ENCODE assay signal across 15 cellular contexts in genomic region chr22:40202225-40202944, GRCh38. TPM values are rescaled to one million over a fixed set of nuclear protein-coding genes. Genes with fewer than 3 reads are reported as not detected.
DNase-seq lines count a peak whose midpoint lies in the region; ATAC-seq and TF ChIP-seq lines count a peak whose summit lies in the region.
"Had no signal": no experiment of that assay in that cellular context is flagged by ENCODE, and none has a peak within 500 bp of the region (broad histone marks: within the 10 kb centered on the region; RNA-seq: fewer than 3 reads in every experiment).

No MANE protein-coding gene starts in this region.

- DNase-seq in NCI-H1417 (lab: John Stamatoyannopoulos, UW) (peak in 2 of 3 experiments; percentile 1 to 39), NCI-H1417 treated with DMSO at 0.1 percent for 48 hours (lab: John Stamatoyannopoulos, UW) (no peak), T-helper 17 cell (no peak), left lung (no peak), smooth muscle cell (lab: John Stamatoyannopoulos, UW; ENCODE audit: unreplicated experiment) (no peak)
- DNase-seq: activated gamma-delta T cell, DMS 273 treated with DMSO at 0.1 percent for 48 hours, foreskin keratinocyte, islet precursor cell, KG1, Peyer's patch, upper lobe of left lung had no signal

- H3K27ac ChIP-seq in DOHH2 (ENCODE audit: low read depth, low read length) (peak overlapping the region; percentile 57), left lung (no peak overlapping the region), smooth muscle cell (ENCODE audit: low read depth) (no peak overlapping the region)
- H3K27ac ChIP-seq: foreskin keratinocyte had no signal

- H3K4me3 ChIP-seq in DOHH2 (ENCODE audit: low read length) (peak overlapping the region; percentile 65), left lung (no peak overlapping the region), smooth muscle cell (no peak overlapping the region)
- H3K4me3 ChIP-seq: Peyer's patch, upper lobe of left lung had no signal

- peaks cover 13% of the 10 kb centered on the region for H3K36me3 ChIP-seq in DOHH2 (ENCODE audit: control insufficient read depth, low read length)
- no peaks in the 10 kb centered on the region for H3K36me3 ChIP-seq in left lung
- H3K36me3 ChIP-seq in smooth muscle cell (ENCODE audit: low read depth), result no peaks in the 10 kb centered on the region
- H3K36me3 ChIP-seq: Peyer's patch, upper lobe of left lung had no signal

- H4K20me1 ChIP-seq in DOHH2 (ENCODE audit: control insufficient read depth, insufficient read depth, low read depth, low read length) (peaks cover 37% of the 10 kb centered on the region), smooth muscle cell (ENCODE audit: low read depth) (peaks cover 100% of the 10 kb centered on the region)

- intact Hi-C loops in left lung (cut with DNase I), result no loop called here

- H3K79me2 ChIP-seq in DOHH2 (ENCODE audit: control insufficient read depth, low read length) (peaks cover 98% of the 10 kb centered on the region), smooth muscle cell (ENCODE audit: low read depth) (peaks cover 88% of the 10 kb centered on the region)

- H3K4me2 ChIP-seq in DOHH2 (ENCODE audit: low read length), result peak overlapping the region; percentile 93
- H3K4me2 ChIP-seq in smooth muscle cell, result no peak overlapping the region

- no peak overlapping the region for H2AFZ ChIP-seq in smooth muscle cell (ENCODE audit: low read depth)

- no peak overlapping the region for H3K4me3 Mint-ChIP-seq in T-helper 17 cell

- H3K27ac Mint-ChIP-seq in T-helper 17 cell, result peak overlapping the region; percentile 96

- H3F3A ChIP-seq in DOHH2 (ENCODE audit: control insufficient read depth, insufficient read depth) (peaks cover 8% of the 10 kb centered on the region), smooth muscle cell (ENCODE audit: low read depth) (peaks cover 12% of the 10 kb centered on the region)

- H3K9me3 ChIP-seq in DOHH2 (ENCODE audit: control insufficient read depth, insufficient read depth, low read length) (no peaks in the 10 kb centered on the region), T-helper 17 cell (ENCODE audit: control insufficient read depth, low read length, poor library complexity, severe bottlenecking) (no peaks in the 10 kb centered on the region), left lung (no peaks in the 10 kb centered on the region), smooth muscle cell (replicated peaks; ENCODE audit: low read depth) (no peaks in the 10 kb centered on the region)
- H3K9me3 ChIP-seq: Peyer's patch, upper lobe of left lung had no signal

- H3K36me3 Mint-ChIP-seq in T-helper 17 cell (ENCODE audit: low read depth), result no peaks in the 10 kb centered on the region

- H3K4me1 Mint-ChIP-seq in T-helper 17 cell, result peaks cover 41% of the 10 kb centered on the region

- H3K27me3 ChIP-seq in DOHH2 (ENCODE audit: control insufficient read depth, low read length) (no peaks in the 10 kb centered on the region), left lung (no peaks in the 10 kb centered on the region), smooth muscle cell (ENCODE audit: low read depth) (no peaks in the 10 kb centered on the region)
- H3K27me3 ChIP-seq: foreskin keratinocyte, Peyer's patch, upper lobe of left lung had no signal

- H3K4me1 ChIP-seq in DOHH2 (ENCODE audit: control insufficient read depth, low read length), result peaks cover 66% of the 10 kb centered on the region
- H3K4me1 ChIP-seq in left lung, result peaks cover 10 to 59% of the 10 kb centered on the region in 2 donors
- H3K4me1 ChIP-seq in smooth muscle cell (ENCODE audit: low read depth), result peaks cover 10% of the 10 kb centered on the region
- H3K4me1 ChIP-seq: foreskin keratinocyte had no signal

- no peak overlapping the region for H3K9ac ChIP-seq in smooth muscle cell (ENCODE audit: low read depth)

- 82% methylated on average over 9 of the region's 9 CpGs for WGBS in smooth muscle cell (ENCODE audit: low lambda C conversion rate)

- H3K9me2 ChIP-seq in DOHH2 (replicated peaks; ENCODE audit: control insufficient read depth, low read length), result no peaks in the 10 kb centered on the region

- no peaks in the 10 kb centered on the region for H3K27me3 Mint-ChIP-seq in T-helper 17 cell

- ATAC-seq in T-helper 17 cell, result no peak
- ATAC-seq in left lung, result peak; percentile 23
- ATAC-seq in HG03159 (IDR thresholded peaks at IDR 0.05; ENCODE audit: unreplicated experiment), result no peak
- ATAC-seq in GM19035 (IDR thresholded peaks at IDR 0.05; ENCODE audit: unreplicated experiment), result no peak
- ATAC-seq: foreskin keratinocyte had no signal

- TF ChIP-seq CTCF in DOHH2 (IDR thresholded peaks at IDR 0.05; ENCODE audit: low read depth, low read length, poor library complexity, severe bottlenecking), result no peak
- TF ChIP-seq CTCF in left lung (IDR thresholded peaks at IDR 0.05), result no peak
- no peak for TF ChIP-seq CTCF in smooth muscle cell (IDR thresholded peaks at IDR 0.05; ENCODE audit: borderline replicate concordance, insufficient read depth, poor library complexity, severe bottlenecking)

RNA-seq across cellular contexts. Expression of gene TNRC6B, which starts 24.7 kb away (rescaled TPM):
- total RNA-seq in T-helper 17 cell, result 100 to 1,000 TPM; 128 to 140 TPM
- 10 to 100 TPM; 40.3 to 40.7 TPM for total RNA-seq in left lung
- 36.4 and 44.4 TPM in 2 replicates for total RNA-seq in smooth muscle cell
- 21.5 and 30.2 TPM in 2 replicates for polyA plus RNA-seq in smooth muscle cell

Comparison
In these comparisons a context has a peak if more than half of its experiments do, and no peak if none do; other contexts are left out.
1. DNase-seq: peak in NCI-H1417 (2 of 3); none in NCI-H1417 treated with DMSO at 0.1 percent for 48 hours (single experiment), T-helper 17 cell (0 of 3), left lung (0 of 2) and smooth muscle cell (single experiment).